ENCODE assay signal across 13 cellular contexts in genomic region chr9:17905356-17906203, GRCh38.
DNase-seq lines count a peak whose midpoint lies in the region; ATAC-seq, FAIRE-seq and TF ChIP-seq lines count a peak whose summit lies in the region.
"Had no signal": no experiment of that assay in that cellular context is flagged by ENCODE, and none has a peak within 500 bp of the region (broad histone marks: within the 10 kb centered on the region; RNA-seq: fewer than 3 reads in every experiment).

No MANE protein-coding gene starts in this region.

- FAIRE-seq in astrocyte (lab: Jason Lieb, UNC) = no peak

- peak overlapping the region; percentile 64 for H3K4me2 ChIP-seq in astrocyte (ENCODE audit: low read length)

- no peaks in the 10 kb centered on the region for H3K79me2 ChIP-seq in astrocyte (ENCODE audit: insufficient read depth, low read length)

- peaks cover 4% of the 10 kb centered on the region for H3K4me1 Mint-ChIP-seq in astrocyte (ENCODE audit: low read depth, unreplicated experiment)

- WGBS in right lobe of liver (ENCODE audit: insufficient coverage, low coverage, low lambda C conversion rate, missing lambda C conversion rate) = 20% methylated on average over 16 of the region's 26 CpGs
- 9 to 13% (median 11%) methylated on average over 21 to 26 of the region's 26 CpGs for WGBS in stomach, 5 donors

- H3K27me3 ChIP-seq in astrocyte (ENCODE audit: insufficient read depth, low read length) (peaks cover 44% of the 10 kb centered on the region), right lobe of liver (peaks cover 0 to 15% of the 10 kb centered on the region in 2 donors), stomach (peaks cover 6 to 42% (median 33%) of the 10 kb centered on the region in 3 donors)

- H3K36me3 ChIP-seq in astrocyte (ENCODE audit: insufficient read depth, low read length) (no peaks in the 10 kb centered on the region), right lobe of liver (no peaks in the 10 kb centered on the region), stomach (no peaks in the 10 kb centered on the region)

- H3K9me3 Mint-ChIP-seq in astrocyte (ENCODE audit: unreplicated experiment) = peaks cover 5% of the 10 kb centered on the region
- H3K9me3 Mint-ChIP-seq in activated naive CD4-positive, alpha-beta T cell treated with anti-CD3 and anti-CD28 coated beads, Interleukin-2, amount 50 U/mL, for 72 hours = peaks cover 12 to 17% of the 10 kb centered on the region in 2 donors

- TF ChIP-seq CTCF in astrocyte (IDR thresholded peaks at IDR 0.05; ENCODE audit: insufficient read depth, low read depth, low read length) (no peak), right lobe of liver (IDR thresholded peaks at IDR 0.05) (no peak), stomach (IDR thresholded peaks at IDR 0.05) (no peak)

- ATAC-seq in right lobe of liver = no peak
- no peak for ATAC-seq in activated naive CD4-positive, alpha-beta T cell treated with anti-CD3 and anti-CD28 coated beads, Interleukin-2, amount 50 U/mL, for 72 hours
- no peak for ATAC-seq in HG02759 (IDR thresholded peaks at IDR 0.05; ENCODE audit: unreplicated experiment)

- TF ChIP-seq POLR2A in right lobe of liver (IDR thresholded peaks at IDR 0.05) (no peak), stomach (IDR thresholded peaks at IDR 0.05) (no peak)

- peak overlapping the region; percentile 10 for H3K4me3 ChIP-seq in astrocyte (ENCODE audit: insufficient read depth, low read depth, low read length)
- peak overlapping the region in 2 of 3 donors; percentile 12 to 35 for H3K4me3 ChIP-seq in right lobe of liver
- peak overlapping the region; percentile 42 to 64 (median 54) for H3K4me3 ChIP-seq in stomach

- H3K27ac Mint-ChIP-seq in astrocyte (ENCODE audit: unreplicated experiment) = no peak overlapping the region
- H3K27ac Mint-ChIP-seq in activated naive CD4-positive, alpha-beta T cell treated with anti-CD3 and anti-CD28 coated beads, Interleukin-2, amount 50 U/mL, for 72 hours = no peak overlapping the region

- no peaks in the 10 kb centered on the region for H3K36me3 Mint-ChIP-seq in astrocyte (ENCODE audit: low read depth, unreplicated experiment)
- peaks cover 0 to 13% of the 10 kb centered on the region in 2 donors for H3K36me3 Mint-ChIP-seq in activated naive CD4-positive, alpha-beta T cell treated with anti-CD3 and anti-CD28 coated beads, Interleukin-2, amount 50 U/mL, for 72 hours

- intact Hi-C loops in right lobe of liver (cut with DNase I) = no loop called here
- intact Hi-C loops in stomach (cut with DNase I; ENCODE audit: low total_unique reads) = no loop called here

- H4K20me1 ChIP-seq in astrocyte (ENCODE audit: insufficient read depth, low read length) = no peaks in the 10 kb centered on the region

- H3K27me3 Mint-ChIP-seq in astrocyte (ENCODE audit: low read depth, unreplicated experiment) = peaks cover 70% of the 10 kb centered on the region

- H3K27ac ChIP-seq in astrocyte (ENCODE audit: low read depth, low read length) (no peak overlapping the region), right lobe of liver (no peak overlapping the region), stomach (peak overlapping the region in 3 of 5 donors; percentile 42 to 51 (median 47))
- H3K27ac ChIP-seq: 22Rv1 had no signal

- TF ChIP-seq EP300 in stomach (IDR thresholded peaks at IDR 0.05) = no peak

- no peak overlapping the region for H2AFZ ChIP-seq in astrocyte (ENCODE audit: low read depth, low read length)

- H3K9ac ChIP-seq in astrocyte (ENCODE audit: low read length) = no peak overlapping the region

- DNase-seq in DMS 273 (lab: John Stamatoyannopoulos, UW; ENCODE audit: unreplicated experiment) (peak; percentile 37), DMS 273 treated with DMSO at 0.1 percent for 48 hours (lab: John Stamatoyannopoulos, UW) (no peak), astrocyte (ENCODE audit: low read depth) (no peak), right lobe of liver (no peak), stomach (no peak), NCI-H1105 (lab: John Stamatoyannopoulos, UW) (no peak)
- DNase-seq in activated naive CD4-positive, alpha-beta T cell treated with anti-CD3 and anti-CD28 coated beads, Interleukin-2, amount 50 U/mL, for 72 hours (ENCODE audit: low spot score in 2 of 2) = no peak
- DNase-seq: activated CD8-positive, alpha-beta memory T cell treated with anti-CD3 and anti-CD28 coated beads, Interleukin-2, amount 50 U/mL, for 48 hours; amniotic stem cell; IMR-90; NCI-H187 treated with DMSO at 0.1 percent for 48 hours had no signal

- H3K4me1 ChIP-seq in astrocyte (ENCODE audit: insufficient read depth, low read length) = peaks cover 3% of the 10 kb centered on the region
- peaks cover 0 to 13% (median 0%) of the 10 kb centered on the region in 4 donors for H3K4me1 ChIP-seq in right lobe of liver
- peaks cover 5 to 28% (median 24%) of the 10 kb centered on the region in 4 donors for H3K4me1 ChIP-seq in stomach

- H3K9me3 ChIP-seq in astrocyte (ENCODE audit: insufficient read depth, low read depth, low read length) (no peaks in the 10 kb centered on the region), right lobe of liver (no peaks in the 10 kb centered on the region), stomach (no peaks in the 10 kb centered on the region)

- peak overlapping the region; percentile 79 for H3K4me3 Mint-ChIP-seq in astrocyte (ENCODE audit: unreplicated experiment)

Comparison
In these comparisons a context has a peak if more than half of its experiments do, and no peak if none do; other contexts are left out.
1. H3K27ac ChIP-seq: peak in stomach (3 of 5); none in astrocyte (single experiment) and right lobe of liver (0 of 3).
2. Peak in every context shown above with its lines, with median percentiles within 50 percentile points of each other: H3K4me3 ChIP-seq.